In the genomic region with DNA sequence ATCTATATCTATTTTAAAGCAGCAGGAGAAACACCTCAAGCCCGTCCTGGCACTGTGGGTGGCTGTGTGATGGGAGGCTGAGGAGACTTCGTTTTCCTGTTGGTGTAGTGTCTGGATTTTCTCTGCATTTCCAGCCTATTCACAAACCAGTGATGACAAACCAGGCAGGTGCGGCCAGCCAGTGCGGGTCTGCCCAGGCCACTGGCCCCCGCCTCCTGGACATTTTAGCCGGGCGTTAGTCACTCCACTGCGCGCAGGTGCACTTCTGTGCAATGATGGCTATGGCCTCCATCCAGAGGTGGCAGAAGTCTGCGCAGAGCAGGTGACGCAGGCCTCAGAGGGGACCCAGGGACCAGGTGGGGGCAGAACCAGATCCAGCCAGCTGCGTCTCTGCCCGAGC, we compare ENCODE assay signal across 16 cellular contexts.
DNase-seq lines count a peak whose midpoint lies in the region; ATAC-seq and TF ChIP-seq lines count a peak whose summit lies in the region.
"Had no signal": no experiment of that assay in that cellular context is flagged by ENCODE, and none has a peak within 500 bp of the region (broad histone marks: within the 10 kb centered on the region; RNA-seq: fewer than 3 reads in every experiment).

No MANE protein-coding gene starts in this region.

- H3K36me3 ChIP-seq in neural cell (ENCODE audit: insufficient read depth, low read length), result no peaks in the 10 kb centered on the region
- H3K36me3 ChIP-seq: BLaER1 had no signal

- no peaks in the 10 kb centered on the region for H4K20me1 ChIP-seq in neural cell (ENCODE audit: insufficient read depth)
- H4K20me1 ChIP-seq: BLaER1 had no signal

- no peaks in the 10 kb centered on the region for H3K36me3 Mint-ChIP-seq in activated naive CD4-positive, alpha-beta T cell treated with anti-CD3 and anti-CD28 coated beads, Interleukin-2, amount 50 U/mL, for 24 hours
- no peaks in the 10 kb centered on the region for H3K36me3 Mint-ChIP-seq in activated naive CD4-positive, alpha-beta T cell treated with anti-CD3 and anti-CD28 coated beads, Interleukin-2, amount 10 ng/mL, durations not matched to agents 7 days and 5 days
- H3K36me3 Mint-ChIP-seq: CD14-positive monocyte; CD4-positive, alpha-beta memory T cell had no signal

- H3K4me1 Mint-ChIP-seq in activated naive CD4-positive, alpha-beta T cell treated with anti-CD3 and anti-CD28 coated beads, Interleukin-2, amount 50 U/mL, for 24 hours, result no peaks in the 10 kb centered on the region
- H3K4me1 Mint-ChIP-seq in activated naive CD4-positive, alpha-beta T cell treated with anti-CD3 and anti-CD28 coated beads, Interleukin-2, amount 10 ng/mL, durations not matched to agents 7 days and 5 days, result peaks cover 6% of the 10 kb centered on the region

- CTCF ChIA-PET in activated naive CD4-positive, alpha-beta T cell treated with anti-CD3 and anti-CD28 coated beads, Interleukin-2, amount 10 ng/mL, durations not matched to agents 7 days and 5 days (lab: Charles Lee), result interaction anchor here (1.7 kb wide), 1 partner anchor 23 kb away, joined by 4 read pairs; no protein-coding TSS in a partner anchor

- no peaks in the 10 kb centered on the region for H3K27me3 ChIP-seq in neural cell (ENCODE audit: insufficient read depth, low read depth, low read length)
- H3K27me3 ChIP-seq: BLaER1 had no signal

- no peak overlapping the region for H3K4me3 ChIP-seq in neural cell (ENCODE audit: low read length)
- H3K4me3 ChIP-seq: BLaER1, GM12878 had no signal

- H3K4me3 Mint-ChIP-seq in activated naive CD4-positive, alpha-beta T cell treated with anti-CD3 and anti-CD28 coated beads, Interleukin-2, amount 50 U/mL, for 24 hours, result no peak overlapping the region
- H3K4me3 Mint-ChIP-seq in activated naive CD4-positive, alpha-beta T cell treated with anti-CD3 and anti-CD28 coated beads, Interleukin-2, amount 10 ng/mL, durations not matched to agents 7 days and 5 days, result no peak overlapping the region
- H3K4me3 Mint-ChIP-seq: CD14-positive monocyte; CD4-positive, alpha-beta memory T cell; H9 had no signal

- no peaks in the 10 kb centered on the region for H3K9me2 ChIP-seq in neural cell (ENCODE audit: insufficient read depth, low read length)

- peak overlapping the region; percentile 48 for H3K27ac ChIP-seq in neural cell (ENCODE audit: low read length)
- H3K27ac ChIP-seq: BLaER1 had no signal

- peak overlapping the region; percentile 13 for H3K27ac Mint-ChIP-seq in activated naive CD4-positive, alpha-beta T cell treated with anti-CD3 and anti-CD28 coated beads, Interleukin-2, amount 50 U/mL, for 24 hours
- H3K27ac Mint-ChIP-seq in activated naive CD4-positive, alpha-beta T cell treated with anti-CD3 and anti-CD28 coated beads, Interleukin-2, amount 10 ng/mL, durations not matched to agents 7 days and 5 days, result no peak overlapping the region
- H3K27ac Mint-ChIP-seq: H9 had no signal

- H3K9ac ChIP-seq in neural cell (ENCODE audit: low read length), result peak overlapping the region; percentile 24
- H3K9ac ChIP-seq: BLaER1 had no signal

- no peaks in the 10 kb centered on the region for H3K79me2 ChIP-seq in neural cell (replicated peaks; ENCODE audit: insufficient read depth, low read length)

- H3K9me3 Mint-ChIP-seq in activated naive CD4-positive, alpha-beta T cell treated with anti-CD3 and anti-CD28 coated beads, Interleukin-2, amount 50 U/mL, for 24 hours, result no peaks in the 10 kb centered on the region
- no peaks in the 10 kb centered on the region for H3K9me3 Mint-ChIP-seq in activated naive CD4-positive, alpha-beta T cell treated with anti-CD3 and anti-CD28 coated beads, Interleukin-2, amount 10 ng/mL, durations not matched to agents 7 days and 5 days
- H3K9me3 Mint-ChIP-seq: CD4-positive, alpha-beta memory T cell had no signal

- H3K9me3 ChIP-seq in neural cell (ENCODE audit: low read length), result no peaks in the 10 kb centered on the region
- H3K9me3 ChIP-seq: BLaER1 had no signal

- H3K27me3 Mint-ChIP-seq in activated naive CD4-positive, alpha-beta T cell treated with anti-CD3 and anti-CD28 coated beads, Interleukin-2, amount 50 U/mL, for 24 hours, result peaks cover 7% of the 10 kb centered on the region
- peaks cover 68% of the 10 kb centered on the region for H3K27me3 Mint-ChIP-seq in activated naive CD4-positive, alpha-beta T cell treated with anti-CD3 and anti-CD28 coated beads, Interleukin-2, amount 10 ng/mL, durations not matched to agents 7 days and 5 days

- no peak for TF ChIP-seq CTCF in neural cell (IDR thresholded peaks at IDR 0.05; ENCODE audit: poor library complexity, severe bottlenecking)

- no peaks in the 10 kb centered on the region for H3F3A ChIP-seq in neural cell (ENCODE audit: insufficient read depth, low read length, poor library complexity, severe bottlenecking)

- no peak for ATAC-seq in GM18519 (IDR thresholded peaks at IDR 0.05; ENCODE audit: low FRiP score, unreplicated experiment)
- ATAC-seq: GM12878 had no signal

- no peak for TF ChIP-seq EP300 in neural cell (conservative IDR thresholded peaks at IDR 0.05; ENCODE audit: poor library complexity, severe bottlenecking)

- H2AFZ ChIP-seq in neural cell (ENCODE audit: low read depth, low read length), result no peak overlapping the region

- no peak for DNase-seq in activated naive CD4-positive, alpha-beta T cell treated with anti-CD3 and anti-CD28 coated beads, Interleukin-2, amount 10 ng/mL, durations not matched to agents 7 days and 5 days
- peak; percentile 34 to 62 for DNase-seq in SHP77 (lab: John Stamatoyannopoulos, UW)
- no peak for DNase-seq in DMS153 treated with DMSO at 0.1 percent for 48 hours (lab: John Stamatoyannopoulos, UW; ENCODE audit: unreplicated experiment)
- no peak for DNase-seq in hypothalamus (lab: John Stamatoyannopoulos, UW)
- DNase-seq: 8988T; CD4-positive, alpha-beta memory T cell; DMS53; DND-41; EL; H9 had no signal

- no peak overlapping the region for H3K4me2 ChIP-seq in neural cell (ENCODE audit: low read length)
- H3K4me2 ChIP-seq: BLaER1 had no signal

- no peak for TF ChIP-seq RAD21 in neural cell (conservative IDR thresholded peaks at IDR 0.05)

TF ChIP-seq in neural cell, 6 proteins besides CTCF, POLR2A, EP300 and RAD21:
- TF ChIP-seq EZH2 (IDR thresholded peaks at IDR 0.05; ENCODE audit: borderline replicate concordance, insufficient read depth, low read length, poor library complexity, severe bottlenecking), result no peak
- TF ChIP-seq, protein P1, sequence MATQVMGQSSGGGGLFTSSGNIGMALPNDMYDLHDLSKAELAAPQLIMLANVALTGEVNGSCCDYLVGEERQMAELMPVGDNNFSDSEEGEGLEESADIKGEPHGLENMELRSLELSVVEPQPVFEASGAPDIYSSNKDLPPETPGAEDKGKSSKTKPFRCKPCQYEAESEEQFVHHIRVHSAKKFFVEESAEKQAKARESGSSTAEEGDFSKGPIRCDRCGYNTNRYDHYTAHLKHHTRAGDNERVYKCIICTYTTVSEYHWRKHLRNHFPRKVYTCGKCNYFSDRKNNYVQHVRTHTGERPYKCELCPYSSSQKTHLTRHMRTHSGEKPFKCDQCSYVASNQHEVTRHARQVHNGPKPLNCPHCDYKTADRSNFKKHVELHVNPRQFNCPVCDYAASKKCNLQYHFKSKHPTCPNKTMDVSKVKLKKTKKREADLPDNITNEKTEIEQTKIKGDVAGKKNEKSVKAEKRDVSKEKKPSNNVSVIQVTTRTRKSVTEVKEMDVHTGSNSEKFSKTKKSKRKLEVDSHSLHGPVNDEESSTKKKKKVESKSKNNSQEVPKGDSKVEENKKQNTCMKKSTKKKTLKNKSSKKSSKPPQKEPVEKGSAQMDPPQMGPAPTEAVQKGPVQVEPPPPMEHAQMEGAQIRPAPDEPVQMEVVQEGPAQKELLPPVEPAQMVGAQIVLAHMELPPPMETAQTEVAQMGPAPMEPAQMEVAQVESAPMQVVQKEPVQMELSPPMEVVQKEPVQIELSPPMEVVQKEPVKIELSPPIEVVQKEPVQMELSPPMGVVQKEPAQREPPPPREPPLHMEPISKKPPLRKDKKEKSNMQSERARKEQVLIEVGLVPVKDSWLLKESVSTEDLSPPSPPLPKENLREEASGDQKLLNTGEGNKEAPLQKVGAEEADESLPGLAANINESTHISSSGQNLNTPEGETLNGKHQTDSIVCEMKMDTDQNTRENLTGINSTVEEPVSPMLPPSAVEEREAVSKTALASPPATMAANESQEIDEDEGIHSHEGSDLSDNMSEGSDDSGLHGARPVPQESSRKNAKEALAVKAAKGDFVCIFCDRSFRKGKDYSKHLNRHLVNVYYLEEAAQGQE (IDR thresholded peaks at IDR 0.05; ENCODE audit: borderline replicate concordance), result no peak
- TF ChIP-seq POLR2AphosphoS5 (IDR thresholded peaks at IDR 0.05), result no peak
- TF ChIP-seq SMC3 (conservative IDR thresholded peaks at IDR 0.05; ENCODE audit: poor library complexity), result no peak
- TF ChIP-seq MXI1 (conservative IDR thresholded peaks at IDR 0.05; ENCODE audit: poor library complexity, severe bottlenecking), result no peak
- no peak for TF ChIP-seq TAF1 (IDR thresholded peaks at IDR 0.05; ENCODE audit: low read depth)

Comparison
In these comparisons a context has a peak if more than half of its experiments do, and no peak if none do; other contexts are left out.
1. DNase-seq: peak in SHP77 (2 of 2); none in activated naive CD4-positive, alpha-beta T cell treated with anti-CD3 and anti-CD28 coated beads, Interleukin-2, amount 10 ng/mL, durations not matched to agents 7 days and 5 days (single experiment), DMS153 treated with DMSO at 0.1 percent for 48 hours (single experiment) and hypothalamus (0 of 51).